In genomic region chr2:211899871-211900482, GRCh38 we compare ENCODE assay signal across 18 cellular contexts.
DNase-seq lines count a peak whose midpoint lies in the region; ATAC-seq and TF ChIP-seq lines count a peak whose summit lies in the region.
"Had no signal": no experiment of that assay in that cellular context is flagged by ENCODE, and none has a peak within 500 bp of the region (broad histone marks: within the 10 kb centered on the region; RNA-seq: fewer than 3 reads in every experiment).

No MANE protein-coding gene starts in this region.

- no peaks in the 10 kb centered on the region for H3K79me1 ChIP-seq in neuronal stem cell (ENCODE audit: low read depth, low read length)

- CTCF ChIA-PET in A673 (lab: Charles Lee): no interaction called here

- TF ChIP-seq CTCF in A673 (conservative IDR thresholded peaks at IDR 0.05; ENCODE audit: low read depth, low read length) (peak; percentile 15; the same call in 1 of the 2 replicates), foreskin fibroblast (IDR thresholded peaks at IDR 0.05; ENCODE audit: low read depth, low read length) (no peak)

- intact Hi-C loops in A673 (cut with micrococcal nuclease; ENCODE audit: unreplicated experiment): no loop called here

- H3K27me3 ChIP-seq in A673 (replicated peaks; ENCODE audit: insufficient read depth, low read depth, low read length, poor library complexity): no peaks in the 10 kb centered on the region
- no peaks in the 10 kb centered on the region for H3K27me3 ChIP-seq in neuronal stem cell (ENCODE audit: control insufficient read depth in 3 of 3, insufficient read depth in 3 of 3, low read depth in 1 of 3, low read length in 3 of 3)
- H3K27me3 ChIP-seq: sigmoid colon had no signal

- no peak overlapping the region for H3K4me2 ChIP-seq in neuronal stem cell (ENCODE audit: insufficient read depth, low read length, poor library complexity, severe bottlenecking)

- H2BK12ac ChIP-seq in neuronal stem cell (ENCODE audit: low read length): no peak overlapping the region

- H4K91ac ChIP-seq in neuronal stem cell (ENCODE audit: low read depth, low read length, poor library complexity): no peak overlapping the region

- H3K27ac ChIP-seq in A673 (ENCODE audit: low read depth, low read length, poor library complexity, severe bottlenecking) (no peak overlapping the region), neuronal stem cell (replicated peaks; ENCODE audit: low read length) (no peak overlapping the region)
- H3K27ac ChIP-seq: sigmoid colon had no signal

- POLR2A ChIA-PET in A673 (lab: Charles Lee; ENCODE audit: low non-redundant PET): no interaction called here

- no TSS peak for BruUV-seq in A673 (replicated peaks; lab: Mats Ljungman, UMichigan)

- H3K9me3 ChIP-seq in A673 (ENCODE audit: low read depth, low read length, poor library complexity, severe bottlenecking) (no peaks in the 10 kb centered on the region), neuronal stem cell (replicated peaks in 1 of 2; ENCODE audit: control insufficient read depth in 2 of 2, insufficient read depth in 1 of 2, low read depth in 1 of 2, low read length in 2 of 2) (no peaks in the 10 kb centered on the region)
- H3K9me3 ChIP-seq: sigmoid colon had no signal

- H2BK15ac ChIP-seq in neuronal stem cell (ENCODE audit: low read length): no peak overlapping the region

- H3K36me3 ChIP-seq in A673 (ENCODE audit: insufficient read depth, low read length, poor library complexity, severe bottlenecking) (no peaks in the 10 kb centered on the region), neuronal stem cell (replicated peaks in 1 of 2; ENCODE audit: control insufficient read depth in 2 of 2, insufficient read depth in 2 of 2, low read length in 2 of 2) (no peaks in the 10 kb centered on the region)
- H3K36me3 ChIP-seq: sigmoid colon had no signal

- no peak overlapping the region for H3K14ac ChIP-seq in neuronal stem cell (ENCODE audit: low read length)

- WGBS in neuronal stem cell (ENCODE audit: extremely low coverage in 2 of 2, insufficient read length in 2 of 2, insufficient replicate concordance in 1 of 2), 2 donors: no CpG with 5 or more reads among the region's 6 CpGs

- no peak overlapping the region for H4K8ac ChIP-seq in neuronal stem cell (ENCODE audit: low read depth, low read length)

- H2AK5ac ChIP-seq in neuronal stem cell (ENCODE audit: low read depth, low read length): no peak overlapping the region

- H3K4ac ChIP-seq in neuronal stem cell (ENCODE audit: low read length): no peak overlapping the region

- no peak overlapping the region for H3K4me3 ChIP-seq in A673 (ENCODE audit: low read depth, low read length, poor library complexity, severe bottlenecking)
- no peak overlapping the region for H3K4me3 ChIP-seq in foreskin fibroblast (ENCODE audit: low read depth in 1 of 2, low read length in 2 of 2)
- no peak overlapping the region for H3K4me3 ChIP-seq in neuronal stem cell (ENCODE audit: low read length in 2 of 2)
- H3K4me3 ChIP-seq: sigmoid colon had no signal

- peak; percentile 35 for DNase-seq in A673 (ENCODE audit: low spot score)
- DNase-seq in NCI-H146 treated with DMSO at 0.1 percent for 48 hours (lab: John Stamatoyannopoulos, UW; ENCODE audit: unreplicated experiment): peak; percentile 49
- DNase-seq in brain pericyte (ENCODE audit: low read depth, low spot score): peak; percentile 1
- peak; percentile 15 for DNase-seq in medulla oblongata (ENCODE audit: extremely low spot score)
- DNase-seq in foreskin fibroblast: no peak
- no peak for DNase-seq in neuronal stem cell (ENCODE audit: low spot score)
- DNase-seq: ACHN; activated CD4-positive, CD25-positive, alpha-beta regulatory T cell treated with anti-CD3 and anti-CD28 coated beads, Interleukin-2, amount 50 U/mL, for 72 hours; activated CD8-positive, alpha-beta memory T cell treated with anti-CD3 and anti-CD28 coated beads, Interleukin-2, amount 50 U/mL, for 4 hours; natural killer cell; NCI-H1436; sigmoid colon; stimulated activated naive CD4-positive, alpha-beta T cell treated with Interleukin-2 at 50 U/mL for 16 hours; T-helper 2 cell had no signal

- no peak overlapping the region for H2BK5ac ChIP-seq in neuronal stem cell (ENCODE audit: low read length)

- peaks cover 17% of the 10 kb centered on the region for H3K4me1 ChIP-seq in A673 (ENCODE audit: insufficient read depth, low read length, poor library complexity, severe bottlenecking)
- peaks cover 0 to 3% of the 10 kb centered on the region in 2 donors for H3K4me1 ChIP-seq in neuronal stem cell (ENCODE audit: control insufficient read depth in 2 of 2, insufficient read depth in 1 of 2, low read depth in 1 of 2, low read length in 2 of 2)
- H3K4me1 ChIP-seq: sigmoid colon had no signal

- H2BK120ac ChIP-seq in neuronal stem cell (ENCODE audit: low read depth, low read length): no peak overlapping the region

- H2AFZ ChIP-seq in neuronal stem cell (ENCODE audit: low read length): no peak overlapping the region

- H3K23ac ChIP-seq in neuronal stem cell (ENCODE audit: low read depth, low read length, poor library complexity): no peak overlapping the region

- H3K9ac ChIP-seq in neuronal stem cell (ENCODE audit: low read depth, low read length, poor library complexity): no peak overlapping the region

- ATAC-seq in HG03439 (IDR thresholded peaks at IDR 0.05; ENCODE audit: unreplicated experiment): no peak
- ATAC-seq in GM18502 (IDR thresholded peaks at IDR 0.05; ENCODE audit: poor library complexity, unreplicated experiment): no peak
- ATAC-seq: activated naive CD4-positive, alpha-beta T cell treated with anti-CD3 and anti-CD28 coated beads, Interleukin-2, amount 50 U/mL, for 72 hours; left lobe of liver; natural killer cell had no signal

- H3K18ac ChIP-seq in neuronal stem cell (ENCODE audit: low read length): no peak overlapping the region

Comparison
In these comparisons a context has a peak if more than half of its experiments do, and no peak if none do; other contexts are left out.
1. DNase-seq: peak in A673 (single experiment), NCI-H146 treated with DMSO at 0.1 percent for 48 hours (single experiment), brain pericyte (single experiment) and medulla oblongata (single experiment); none in foreskin fibroblast (0 of 2) and neuronal stem cell (single experiment).